11 cellular contexts compared by ENCODE assay signal in genomic region chr13:39451301-39451700, GRCh38.
DNase-seq lines count a peak whose midpoint lies in the region; ATAC-seq, FAIRE-seq and TF ChIP-seq lines count a peak whose summit lies in the region.
"Had no signal": no experiment of that assay in that cellular context is flagged by ENCODE, and none has a peak within 500 bp of the region (broad histone marks: within the 10 kb centered on the region; RNA-seq: fewer than 3 reads in every experiment).

No MANE protein-coding gene starts in this region.

- no peak overlapping the region for H3K4me3 ChIP-seq in brain microvascular endothelial cell (ENCODE audit: low read depth, low read length)
- H3K4me3 ChIP-seq: upper lobe of right lung had no signal

- DNase-seq in D721Med (ENCODE audit: insufficient read length, low spot score) (no peak), M059J (ENCODE audit: low read depth) (peak; percentile 10), SKM-1 treated with dmso at 0.1 percent for 144 hours (lab: John Stamatoyannopoulos, UW; ENCODE audit: unreplicated experiment) (peak; percentile 14), brain microvascular endothelial cell (no peak), EL (no peak), cerebellar nuclear complex (lab: John Stamatoyannopoulos, UW) (no peak)
- DNase-seq: stimulated activated CD4-positive, alpha-beta T cell treated with anti-CD3 and anti-CD28 coated beads, Interleukin-1b, Interleukin-23, amount 100 ng/mL, for 48 hours; upper lobe of right lung had no signal

- no peaks in the 10 kb centered on the region for H3K36me3 ChIP-seq in brain microvascular endothelial cell (replicated peaks)
- H3K36me3 ChIP-seq: upper lobe of right lung had no signal

- TF ChIP-seq CTCF in D721Med (IDR thresholded peaks at IDR 0.05; ENCODE audit: insufficient read depth, missing control alignments) = no peak
- TF ChIP-seq CTCF in brain microvascular endothelial cell (IDR thresholded peaks at IDR 0.05; ENCODE audit: low read depth, low read length, missing control alignments) = no peak

- H3K27me3 ChIP-seq in brain microvascular endothelial cell (replicated peaks) = no peaks in the 10 kb centered on the region
- H3K27me3 ChIP-seq: upper lobe of right lung had no signal

- in situ Hi-C loops in brain microvascular endothelial cell (cut with HindIII; ENCODE audit: low pct_ligation_motif_present, low sequenced_read_pairs) = no loop called here

- ATAC-seq in HG03571 (IDR thresholded peaks at IDR 0.05; ENCODE audit: unreplicated experiment) = no peak

- no peak overlapping the region for H3K27ac ChIP-seq in brain microvascular endothelial cell
- H3K27ac ChIP-seq: upper lobe of right lung had no signal

- FAIRE-seq in D721Med (lab: Jason Lieb, UNC) (peak; percentile 21), islet of Langerhans (lab: Jason Lieb, UNC) (peak; percentile 98)
- FAIRE-seq: keratinocyte had no signal

Comparison
In these comparisons a context has a peak if more than half of its experiments do, and no peak if none do; other contexts are left out.
1. DNase-seq: peak in M059J (single experiment) and SKM-1 treated with dmso at 0.1 percent for 144 hours (single experiment); none in D721Med (single experiment), brain microvascular endothelial cell (single experiment), EL (single experiment) and cerebellar nuclear complex (0 of 2).